Comparison of ENCODE assay signal across 1 cellular context in the genomic region with DNA sequence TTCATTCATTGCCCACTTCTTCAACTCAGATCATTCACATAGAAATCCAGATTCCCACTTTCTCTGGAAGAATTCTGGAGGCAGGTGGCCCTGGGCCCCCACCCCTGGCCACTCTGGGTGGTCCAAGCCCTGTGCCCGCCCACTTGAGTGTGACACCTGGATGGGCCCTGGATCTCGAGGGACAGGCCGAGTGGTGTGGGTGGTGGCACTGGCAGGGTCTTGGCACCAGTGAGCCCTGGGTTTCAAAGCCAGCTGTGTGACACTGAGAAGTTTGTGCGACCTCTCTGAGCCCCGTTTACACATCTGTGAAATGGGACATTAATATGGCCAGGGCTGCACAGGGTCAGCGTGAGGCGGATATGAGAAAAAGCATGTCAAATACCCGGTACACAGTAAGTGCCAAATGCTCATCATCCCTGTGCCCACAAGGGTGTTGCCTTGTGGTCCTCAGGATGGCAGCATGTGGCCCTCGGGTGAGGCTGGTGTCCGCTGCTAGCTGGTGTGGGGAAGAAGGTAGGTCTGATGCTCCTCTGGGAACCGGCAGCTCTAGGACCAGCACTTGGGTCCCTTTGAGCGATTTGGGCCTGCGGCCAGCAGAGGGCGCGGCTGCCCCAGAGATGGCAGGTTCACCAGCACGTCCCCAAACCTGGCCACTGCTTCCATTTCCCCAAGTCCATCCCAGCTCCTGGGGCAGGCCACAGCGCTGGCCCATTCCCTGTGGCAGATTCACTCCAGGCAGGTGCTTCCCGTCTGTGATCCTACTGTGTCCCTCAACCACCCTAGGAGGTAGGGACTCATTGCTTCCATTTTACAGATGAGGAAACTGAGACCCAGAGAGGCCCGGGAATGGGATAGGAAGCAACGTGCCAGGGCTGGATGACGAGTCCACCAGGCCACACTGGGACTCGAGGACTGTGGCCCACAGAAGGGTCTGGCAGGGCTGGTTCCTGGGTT.
TF ChIP-seq lines count a peak whose summit lies in the region.

No MANE protein-coding gene starts in this region.

TF ChIP-seq in HepG2, 621 proteins besides CTCF, POLR2A, EP300 and RAD21 (continued from another document and continues in another):
- TF ChIP-seq FOXM1 (CRISPR knock-in tag; IDR thresholded peaks at IDR 0.05) (no peak), HNRNPLL (IDR thresholded peaks at IDR 0.05; ENCODE audit: low read depth, low read length, poor library complexity, severe bottlenecking) (peak; percentile 11), CHD4 (IDR thresholded peaks at IDR 0.05; ENCODE audit: borderline replicate concordance, low read length) (peak; percentile 78; the same call in 1 of the 2 replicates), FOSL2 (CRISPR knock-in tag; IDR thresholded peaks at IDR 0.05) (0 out of 2 replicates have a peak, but pooled peaks have one; percentile 27), ZNF350 (CRISPR knock-in tag; IDR thresholded peaks at IDR 0.05; ENCODE audit: borderline replicate concordance, low read depth) (peak; percentile 82), ARHGAP35 (CRISPR knock-in tag; IDR thresholded peaks at IDR 0.05; ENCODE audit: borderline replicate concordance) (no peak), KDM3A (CRISPR knock-in tag; IDR thresholded peaks at IDR 0.05; ENCODE audit: low read depth) (peak; percentile 65; the same call in 1 of the 2 replicates), ZNF839 (CRISPR knock-in tag; IDR thresholded peaks at IDR 0.05; ENCODE audit: borderline replicate concordance) (0 out of 2 replicates have a peak, but pooled peaks have one; percentile 20), ZNF552 (CRISPR knock-in tag; IDR thresholded peaks at IDR 0.05; ENCODE audit: borderline replicate concordance) (no peak), ZNF296 (CRISPR knock-in tag; conservative IDR thresholded peaks at IDR 0.05) (no peak), PITX1 (CRISPR knock-in tag; IDR thresholded peaks at IDR 0.05) (peak; percentile 31; the same call in 1 of the 2 replicates), ZNF530 (CRISPR knock-in tag; IDR thresholded peaks at IDR 0.05; ENCODE audit: low read depth) (no peak), DMAP1 (CRISPR knock-in tag; IDR thresholded peaks at IDR 0.05) (no peak), ZNF33B (CRISPR knock-in tag; IDR thresholded peaks at IDR 0.05) (0 out of 2 replicates have a peak, but pooled peaks have one; percentile 53), NONO (IDR thresholded peaks at IDR 0.05) (no peak), NONO (CRISPR knock-in tag; conservative IDR thresholded peaks at IDR 0.05) (no peak), YY1 (IDR thresholded peaks at IDR 0.05; ENCODE audit: insufficient read depth, insufficient replicate concordance, low read depth, low read length) (peak; percentile 65), ELF4 (CRISPR knock-in tag; IDR thresholded peaks at IDR 0.05; ENCODE audit: borderline replicate concordance) (no peak), RARA (CRISPR knock-in tag; IDR thresholded peaks at IDR 0.05) (no peak), ESRRA (CRISPR knock-in tag; IDR thresholded peaks at IDR 0.05; ENCODE audit: low read depth) (0 out of 2 replicates have a peak, but pooled peaks have one; percentile 27), DNMT1 (CRISPR knock-in tag; IDR thresholded peaks at IDR 0.05) (no peak), NCOA2 (CRISPR knock-in tag; IDR thresholded peaks at IDR 0.05) (0 out of 2 replicates have a peak, but pooled peaks have one; percentile 12), HIVEP1 (CRISPR knock-in tag; IDR thresholded peaks at IDR 0.05) (no peak), FOXJ3 (CRISPR knock-in tag; IDR thresholded peaks at IDR 0.05; ENCODE audit: borderline replicate concordance) (no peak), MZF1 (CRISPR knock-in tag; IDR thresholded peaks at IDR 0.05; ENCODE audit: borderline replicate concordance) (0 out of 2 replicates have a peak, but pooled peaks have one; percentile 65), ZNF251 (CRISPR knock-in tag; IDR thresholded peaks at IDR 0.05) (peak; percentile 44; the same call in 1 of the 2 replicates), NFYB (CRISPR knock-in tag; IDR thresholded peaks at IDR 0.05) (no peak), MTF1 (CRISPR knock-in tag; IDR thresholded peaks at IDR 0.05) (no peak), ZNF891 (CRISPR knock-in tag; IDR thresholded peaks at IDR 0.05) (0 out of 2 replicates have a peak, but pooled peaks have one; percentile 20)
- TF ChIP-seq, protein P1, sequence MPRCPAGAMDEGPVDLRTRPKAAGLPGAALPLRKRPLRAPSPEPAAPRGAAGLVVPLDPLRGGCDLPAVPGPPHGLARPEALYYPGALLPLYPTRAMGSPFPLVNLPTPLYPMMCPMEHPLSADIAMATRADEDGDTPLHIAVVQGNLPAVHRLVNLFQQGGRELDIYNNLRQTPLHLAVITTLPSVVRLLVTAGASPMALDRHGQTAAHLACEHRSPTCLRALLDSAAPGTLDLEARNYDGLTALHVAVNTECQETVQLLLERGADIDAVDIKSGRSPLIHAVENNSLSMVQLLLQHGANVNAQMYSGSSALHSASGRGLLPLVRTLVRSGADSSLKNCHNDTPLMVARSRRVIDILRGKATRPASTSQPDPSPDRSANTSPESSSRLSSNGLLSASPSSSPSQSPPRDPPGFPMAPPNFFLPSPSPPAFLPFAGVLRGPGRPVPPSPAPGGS (CRISPR knock-in tag; IDR thresholded peaks at IDR 0.05) = peak; percentile 58; the same call in 1 of the 2 replicates
- TF ChIP-seq, protein P2, sequence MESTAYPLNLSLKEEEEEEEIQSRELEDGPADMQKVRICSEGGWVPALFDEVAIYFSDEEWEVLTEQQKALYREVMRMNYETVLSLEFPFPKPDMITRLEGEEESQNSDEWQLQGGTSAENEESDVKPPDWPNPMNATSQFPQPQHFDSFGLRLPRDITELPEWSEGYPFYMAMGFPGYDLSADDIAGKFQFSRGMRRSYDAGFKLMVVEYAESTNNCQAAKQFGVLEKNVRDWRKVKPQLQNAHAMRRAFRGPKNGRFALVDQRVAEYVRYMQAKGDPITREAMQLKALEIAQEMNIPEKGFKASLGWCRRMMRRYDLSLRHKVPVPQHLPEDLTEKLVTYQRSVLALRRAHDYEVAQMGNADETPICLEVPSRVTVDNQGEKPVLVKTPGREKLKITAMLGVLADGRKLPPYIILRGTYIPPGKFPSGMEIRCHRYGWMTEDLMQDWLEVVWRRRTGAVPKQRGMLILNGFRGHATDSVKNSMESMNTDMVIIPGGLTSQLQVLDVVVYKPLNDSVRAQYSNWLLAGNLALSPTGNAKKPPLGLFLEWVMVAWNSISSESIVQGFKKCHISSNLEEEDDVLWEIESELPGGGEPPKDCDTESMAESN (CRISPR knock-in tag; conservative IDR thresholded peaks at IDR 0.05) = peak; percentile 52; the same call in 1 of the 2 replicates
- TF ChIP-seq, protein P3, sequence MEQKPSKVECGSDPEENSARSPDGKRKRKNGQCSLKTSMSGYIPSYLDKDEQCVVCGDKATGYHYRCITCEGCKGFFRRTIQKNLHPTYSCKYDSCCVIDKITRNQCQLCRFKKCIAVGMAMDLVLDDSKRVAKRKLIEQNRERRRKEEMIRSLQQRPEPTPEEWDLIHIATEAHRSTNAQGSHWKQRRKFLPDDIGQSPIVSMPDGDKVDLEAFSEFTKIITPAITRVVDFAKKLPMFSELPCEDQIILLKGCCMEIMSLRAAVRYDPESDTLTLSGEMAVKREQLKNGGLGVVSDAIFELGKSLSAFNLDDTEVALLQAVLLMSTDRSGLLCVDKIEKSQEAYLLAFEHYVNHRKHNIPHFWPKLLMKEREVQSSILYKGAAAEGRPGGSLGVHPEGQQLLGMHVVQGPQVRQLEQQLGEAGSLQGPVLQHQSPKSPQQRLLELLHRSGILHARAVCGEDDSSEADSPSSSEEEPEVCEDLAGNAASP (CRISPR knock-in tag; IDR thresholded peaks at IDR 0.05; ENCODE audit: borderline replicate concordance) = no peak
- TF ChIP-seq, protein P4, sequence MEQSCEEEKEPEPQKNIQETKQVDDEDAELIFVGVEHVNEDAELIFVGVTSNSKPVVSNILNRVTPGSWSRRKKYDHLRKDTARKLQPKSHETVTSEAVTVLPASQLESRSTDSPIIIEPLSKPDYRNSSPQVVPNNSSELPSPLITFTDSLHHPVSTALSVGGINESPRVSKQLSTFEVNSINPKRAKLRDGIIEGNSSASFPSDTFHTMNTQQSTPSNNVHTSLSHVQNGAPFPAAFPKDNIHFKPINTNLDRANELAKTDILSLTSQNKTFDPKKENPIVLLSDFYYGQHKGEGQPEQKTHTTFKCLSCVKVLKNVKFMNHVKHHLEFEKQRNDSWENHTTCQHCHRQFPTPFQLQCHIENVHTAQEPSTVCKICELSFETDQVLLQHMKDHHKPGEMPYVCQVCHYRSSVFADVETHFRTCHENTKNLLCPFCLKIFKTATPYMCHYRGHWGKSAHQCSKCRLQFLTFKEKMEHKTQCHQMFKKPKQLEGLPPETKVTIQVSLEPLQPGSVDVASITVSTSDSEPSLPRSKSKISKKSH (CRISPR knock-in tag; IDR thresholded peaks at IDR 0.05; ENCODE audit: borderline replicate concordance) = peak; percentile 74
- TF ChIP-seq, protein P5, sequence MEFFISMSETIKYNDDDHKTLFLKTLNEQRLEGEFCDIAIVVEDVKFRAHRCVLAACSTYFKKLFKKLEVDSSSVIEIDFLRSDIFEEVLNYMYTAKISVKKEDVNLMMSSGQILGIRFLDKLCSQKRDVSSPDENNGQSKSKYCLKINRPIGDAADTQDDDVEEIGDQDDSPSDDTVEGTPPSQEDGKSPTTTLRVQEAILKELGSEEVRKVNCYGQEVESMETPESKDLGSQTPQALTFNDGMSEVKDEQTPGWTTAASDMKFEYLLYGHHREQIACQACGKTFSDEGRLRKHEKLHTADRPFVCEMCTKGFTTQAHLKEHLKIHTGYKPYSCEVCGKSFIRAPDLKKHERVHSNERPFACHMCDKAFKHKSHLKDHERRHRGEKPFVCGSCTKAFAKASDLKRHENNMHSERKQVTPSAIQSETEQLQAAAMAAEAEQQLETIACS (CRISPR knock-in tag; IDR thresholded peaks at IDR 0.05) = no peak
- TF ChIP-seq, protein P6, sequence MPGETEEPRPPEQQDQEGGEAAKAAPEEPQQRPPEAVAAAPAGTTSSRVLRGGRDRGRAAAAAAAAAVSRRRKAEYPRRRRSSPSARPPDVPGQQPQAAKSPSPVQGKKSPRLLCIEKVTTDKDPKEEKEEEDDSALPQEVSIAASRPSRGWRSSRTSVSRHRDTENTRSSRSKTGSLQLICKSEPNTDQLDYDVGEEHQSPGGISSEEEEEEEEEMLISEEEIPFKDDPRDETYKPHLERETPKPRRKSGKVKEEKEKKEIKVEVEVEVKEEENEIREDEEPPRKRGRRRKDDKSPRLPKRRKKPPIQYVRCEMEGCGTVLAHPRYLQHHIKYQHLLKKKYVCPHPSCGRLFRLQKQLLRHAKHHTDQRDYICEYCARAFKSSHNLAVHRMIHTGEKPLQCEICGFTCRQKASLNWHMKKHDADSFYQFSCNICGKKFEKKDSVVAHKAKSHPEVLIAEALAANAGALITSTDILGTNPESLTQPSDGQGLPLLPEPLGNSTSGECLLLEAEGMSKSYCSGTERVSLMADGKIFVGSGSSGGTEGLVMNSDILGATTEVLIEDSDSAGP (CRISPR knock-in tag; IDR thresholded peaks at IDR 0.05; ENCODE audit: borderline replicate concordance) = peak; percentile 67
- TF ChIP-seq, protein P7, sequence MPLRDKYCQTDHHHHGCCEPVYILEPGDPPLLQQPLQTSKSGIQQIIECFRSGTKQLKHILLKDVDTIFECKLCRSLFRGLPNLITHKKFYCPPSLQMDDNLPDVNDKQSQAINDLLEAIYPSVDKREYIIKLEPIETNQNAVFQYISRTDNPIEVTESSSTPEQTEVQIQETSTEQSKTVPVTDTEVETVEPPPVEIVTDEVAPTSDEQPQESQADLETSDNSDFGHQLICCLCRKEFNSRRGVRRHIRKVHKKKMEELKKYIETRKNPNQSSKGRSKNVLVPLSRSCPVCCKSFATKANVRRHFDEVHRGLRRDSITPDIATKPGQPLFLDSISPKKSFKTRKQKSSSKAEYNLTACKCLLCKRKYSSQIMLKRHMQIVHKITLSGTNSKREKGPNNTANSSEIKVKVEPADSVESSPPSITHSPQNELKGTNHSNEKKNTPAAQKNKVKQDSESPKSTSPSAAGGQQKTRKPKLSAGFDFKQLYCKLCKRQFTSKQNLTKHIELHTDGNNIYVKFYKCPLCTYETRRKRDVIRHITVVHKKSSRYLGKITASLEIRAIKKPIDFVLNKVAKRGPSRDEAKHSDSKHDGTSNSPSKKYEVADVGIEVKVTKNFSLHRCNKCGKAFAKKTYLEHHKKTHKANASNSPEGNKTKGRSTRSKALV (CRISPR knock-in tag; IDR thresholded peaks at IDR 0.05) = no peak
- TF ChIP-seq, protein P8, sequence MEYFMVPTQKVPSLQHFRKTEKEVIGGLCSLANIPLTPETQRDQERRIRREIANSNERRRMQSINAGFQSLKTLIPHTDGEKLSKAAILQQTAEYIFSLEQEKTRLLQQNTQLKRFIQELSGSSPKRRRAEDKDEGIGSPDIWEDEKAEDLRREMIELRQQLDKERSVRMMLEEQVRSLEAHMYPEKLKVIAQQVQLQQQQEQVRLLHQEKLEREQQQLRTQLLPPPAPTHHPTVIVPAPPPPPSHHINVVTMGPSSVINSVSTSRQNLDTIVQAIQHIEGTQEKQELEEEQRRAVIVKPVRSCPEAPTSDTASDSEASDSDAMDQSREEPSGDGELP (IDR thresholded peaks at IDR 0.05; ENCODE audit: borderline replicate concordance, low read depth) = no peak
- TF ChIP-seq, protein P9, sequence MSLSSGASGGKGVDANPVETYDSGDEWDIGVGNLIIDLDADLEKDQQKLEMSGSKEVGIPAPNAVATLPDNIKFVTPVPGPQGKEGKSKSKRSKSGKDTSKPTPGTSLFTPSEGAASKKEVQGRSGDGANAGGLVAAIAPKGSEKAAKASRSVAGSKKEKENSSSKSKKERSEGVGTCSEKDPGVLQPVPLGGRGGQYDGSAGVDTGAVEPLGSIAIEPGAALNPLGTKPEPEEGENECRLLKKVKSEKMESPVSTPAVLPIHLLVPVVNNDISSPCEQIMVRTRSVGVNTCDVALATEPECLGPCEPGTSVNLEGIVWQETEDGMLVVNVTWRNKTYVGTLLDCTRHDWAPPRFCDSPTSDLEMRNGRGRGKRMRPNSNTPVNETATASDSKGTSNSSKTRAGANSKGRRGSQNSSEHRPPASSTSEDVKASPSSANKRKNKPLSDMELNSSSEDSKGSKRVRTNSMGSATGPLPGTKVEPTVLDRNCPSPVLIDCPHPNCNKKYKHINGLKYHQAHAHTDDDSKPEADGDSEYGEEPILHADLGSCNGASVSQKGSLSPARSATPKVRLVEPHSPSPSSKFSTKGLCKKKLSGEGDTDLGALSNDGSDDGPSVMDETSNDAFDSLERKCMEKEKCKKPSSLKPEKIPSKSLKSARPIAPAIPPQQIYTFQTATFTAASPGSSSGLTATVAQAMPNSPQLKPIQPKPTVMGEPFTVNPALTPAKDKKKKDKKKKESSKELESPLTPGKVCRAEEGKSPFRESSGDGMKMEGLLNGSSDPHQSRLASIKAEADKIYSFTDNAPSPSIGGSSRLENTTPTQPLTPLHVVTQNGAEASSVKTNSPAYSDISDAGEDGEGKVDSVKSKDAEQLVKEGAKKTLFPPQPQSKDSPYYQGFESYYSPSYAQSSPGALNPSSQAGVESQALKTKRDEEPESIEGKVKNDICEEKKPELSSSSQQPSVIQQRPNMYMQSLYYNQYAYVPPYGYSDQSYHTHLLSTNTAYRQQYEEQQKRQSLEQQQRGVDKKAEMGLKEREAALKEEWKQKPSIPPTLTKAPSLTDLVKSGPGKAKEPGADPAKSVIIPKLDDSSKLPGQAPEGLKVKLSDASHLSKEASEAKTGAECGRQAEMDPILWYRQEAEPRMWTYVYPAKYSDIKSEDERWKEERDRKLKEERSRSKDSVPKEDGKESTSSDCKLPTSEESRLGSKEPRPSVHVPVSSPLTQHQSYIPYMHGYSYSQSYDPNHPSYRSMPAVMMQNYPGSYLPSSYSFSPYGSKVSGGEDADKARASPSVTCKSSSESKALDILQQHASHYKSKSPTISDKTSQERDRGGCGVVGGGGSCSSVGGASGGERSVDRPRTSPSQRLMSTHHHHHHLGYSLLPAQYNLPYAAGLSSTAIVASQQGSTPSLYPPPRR (CRISPR knock-in tag; IDR thresholded peaks at IDR 0.05; ENCODE audit: borderline replicate concordance) = 0 out of 2 replicates have a peak, but pooled peaks have one; percentile 10
